In genomic region chr17:39237586-39237985, GRCh38 we compare ENCODE assay signal across 16 cellular contexts. TPM values are rescaled to one million over a fixed set of nuclear protein-coding genes. Genes with fewer than 3 reads are reported as not detected.
DNase-seq lines count a peak whose midpoint lies in the region; ATAC-seq and TF ChIP-seq lines count a peak whose summit lies in the region.
"Had no signal": no experiment of that assay in that cellular context is flagged by ENCODE, and none has a peak within 500 bp of the region (broad histone marks: within the 10 kb centered on the region; RNA-seq: fewer than 3 reads in every experiment).

No MANE protein-coding gene starts in this region.

- H3K4me1 ChIP-seq in CD4-positive, CD25-positive, alpha-beta regulatory T cell (ENCODE audit: control insufficient read depth, insufficient read depth, low read length, poor library complexity, severe bottlenecking), result peaks cover 34% of the 10 kb centered on the region
- H3K4me1 ChIP-seq in effector memory CD4-positive, alpha-beta T cell (ENCODE audit: control insufficient read depth, insufficient read depth, low read length, poor library complexity, severe bottlenecking), result peaks cover 26% of the 10 kb centered on the region
- peaks cover 10 to 13% of the 10 kb centered on the region in 2 donors for H3K4me1 ChIP-seq in adrenal gland (replicated peaks in 1 of 2)

- H3K4me3 ChIP-seq in CD4-positive, CD25-positive, alpha-beta regulatory T cell (ENCODE audit: low read depth, low read length), result no peak overlapping the region
- no peak overlapping the region for H3K4me3 ChIP-seq in effector memory CD4-positive, alpha-beta T cell (ENCODE audit: insufficient read depth, low read depth, low read length, poor library complexity, severe bottlenecking)
- no peak overlapping the region for H3K4me3 ChIP-seq in adrenal gland
- H3K4me3 ChIP-seq: GM23338 had no signal

- no peaks in the 10 kb centered on the region for H3K9me3 ChIP-seq in CD4-positive, CD25-positive, alpha-beta regulatory T cell (ENCODE audit: control insufficient read depth in 2 of 2, low read length in 2 of 2)
- H3K9me3 ChIP-seq in effector memory CD4-positive, alpha-beta T cell (ENCODE audit: control insufficient read depth, low read length), result no peaks in the 10 kb centered on the region
- no peaks in the 10 kb centered on the region for H3K9me3 ChIP-seq in adrenal gland (replicated peaks in 1 of 3)
- H3K9me3 ChIP-seq: SK-N-SH had no signal

- no peak for TF ChIP-seq CTCF in adrenal gland (IDR thresholded peaks at IDR 0.05)

- no peak for TF ChIP-seq POLR2A in adrenal gland (IDR thresholded peaks at IDR 0.05)

- peaks cover 8% of the 10 kb centered on the region for H3K27me3 Mint-ChIP-seq in CD4-positive, CD25-positive, alpha-beta regulatory T cell

- no peaks in the 10 kb centered on the region for H3K9me3 Mint-ChIP-seq in CD4-positive, CD25-positive, alpha-beta regulatory T cell
- H3K9me3 Mint-ChIP-seq: GM23338, IgD-negative memory B cell had no signal

- H3K4me1 Mint-ChIP-seq in CD4-positive, CD25-positive, alpha-beta regulatory T cell, result peaks cover 5 to 37% (median 18%) of the 10 kb centered on the region in 4 donors

- peak overlapping the region in 2 of 3 donors; percentile 98 to 100 for H3K27ac Mint-ChIP-seq in CD4-positive, CD25-positive, alpha-beta regulatory T cell
- H3K27ac Mint-ChIP-seq: GM23338 had no signal

- H3K36me3 Mint-ChIP-seq in CD4-positive, CD25-positive, alpha-beta regulatory T cell, result no peaks in the 10 kb centered on the region
- H3K36me3 Mint-ChIP-seq: IgD-negative memory B cell had no signal

- ATAC-seq in CD4-positive, CD25-positive, alpha-beta regulatory T cell (ENCODE audit: low read depth in 2 of 2), result no peak
- ATAC-seq: GM23338 had no signal

- peak overlapping the region; percentile 89 for H3K27ac ChIP-seq in CD4-positive, CD25-positive, alpha-beta regulatory T cell (ENCODE audit: insufficient read depth, low read length, poor library complexity, severe bottlenecking)
- H3K27ac ChIP-seq in effector memory CD4-positive, alpha-beta T cell (ENCODE audit: insufficient read depth, low read length, poor library complexity, severe bottlenecking), result peak overlapping the region; percentile 53
- H3K27ac ChIP-seq in adrenal gland, result peak overlapping the region in 2 of 5 donors; percentile 87 to 89

- 82 to 90% (median 86%) methylated on average over 4 to 7 of the region's 7 CpGs; no CpG with 5 or more reads in 1 of the 4 donors for WGBS in adrenal gland, 4 donors

- H3K27me3 ChIP-seq in CD4-positive, CD25-positive, alpha-beta regulatory T cell (ENCODE audit: control insufficient read depth, insufficient read depth, low read length), result no peaks in the 10 kb centered on the region
- H3K27me3 ChIP-seq in effector memory CD4-positive, alpha-beta T cell (replicated peaks; ENCODE audit: control insufficient read depth, insufficient read depth, low read length, poor library complexity, severe bottlenecking), result no peaks in the 10 kb centered on the region
- H3K27me3 ChIP-seq in adrenal gland, result no peaks in the 10 kb centered on the region

- H3K4me3 Mint-ChIP-seq in CD4-positive, CD25-positive, alpha-beta regulatory T cell, result peak overlapping the region in 1 of 4 donors; percentile 87
- H3K4me3 Mint-ChIP-seq: GM23338 had no signal

- no peak for DNase-seq in CD4-positive, CD25-positive, alpha-beta regulatory T cell
- peak; percentile 29 for DNase-seq in D341Med (ENCODE audit: low spot score)
- DNase-seq in effector memory CD4-positive, alpha-beta T cell, result no peak
- DNase-seq in posterior vena cava (ENCODE audit: low spot score), result peak; percentile 44
- no peak for DNase-seq in SHP77 treated with DMSO at 0.1 percent for 48 hours (lab: John Stamatoyannopoulos, UW)
- no peak for DNase-seq in adrenal gland
- DNase-seq in NCI-H446 (lab: John Stamatoyannopoulos, UW), result no peak
- DNase-seq: DMS79 treated with DMSO at 0.1 percent for 48 hours, NCI-H1436 treated with DMSO at 0.1 percent for 48 hours, SK-N-SH had no signal

- intact Hi-C loops in posterior vena cava (cut with DNase I) (loop anchor here in 1 of 2 donors (10.0 kb wide), 1 partner anchor 253 kb away; no protein-coding TSS in a partner anchor), adrenal gland (cut with DNase I) (no loop called here)

- H3K36me3 ChIP-seq in CD4-positive, CD25-positive, alpha-beta regulatory T cell (ENCODE audit: control insufficient read depth, insufficient read depth, low read length), result no peaks in the 10 kb centered on the region
- no peaks in the 10 kb centered on the region for H3K36me3 ChIP-seq in effector memory CD4-positive, alpha-beta T cell (ENCODE audit: control insufficient read depth, insufficient read depth, low read length)
- no peaks in the 10 kb centered on the region for H3K36me3 ChIP-seq in adrenal gland (replicated peaks in 1 of 2)

RNA-seq across cellular contexts. Expression of gene STAC2, which starts 11.8 kb away (rescaled TPM):
- not detected for total RNA-seq in CD4-positive, CD25-positive, alpha-beta regulatory T cell
- not detected for polyA plus RNA-seq in CD4-positive, CD25-positive, alpha-beta regulatory T cell
- total RNA-seq in posterior vena cava, result 1 to 10 TPM in 1 of 2 donors, under 1 TPM in 1; 0.71 to 1.2 TPM
- total RNA-seq in adrenal gland, result 1 to 10 TPM in 1 of 8 donors, under 1 TPM in 3, not detected in 4; 0.22 to 1.1 (median 0.60) TPM
- polyA plus RNA-seq in adrenal gland, result 1 to 10 TPM in 1 of 3 donors, under 1 TPM in 2; 0.48 to 1.0 (median 0.48) TPM
- total RNA-seq: Calu3, HT1080, PC-3 had no signal
- polyA plus RNA-seq: BJ, IgD-negative memory B cell had no signal

RNA-seq across cellular contexts. Expression of gene RPL19, which starts 37.5 kb away (rescaled TPM):
- total RNA-seq in CD4-positive, CD25-positive, alpha-beta regulatory T cell, result 2,336 TPM
- 1,000 to 10,000 TPM; 2,055 to 3,537 (median 2,931) TPM for polyA plus RNA-seq in CD4-positive, CD25-positive, alpha-beta regulatory T cell
- total RNA-seq in posterior vena cava (1,000 to 10,000 TPM; 1,084 to 1,135 TPM), adrenal gland (1,000 to 10,000 TPM; 1,513 to 2,859 (median 2,022) TPM)
- 1,000 to 10,000 TPM; 2,256 to 4,908 (median 2,700) TPM for polyA plus RNA-seq in adrenal gland

RNA-seq across cellular contexts. Expression of gene CACNB1, which starts 40.1 kb away (rescaled TPM):
- 19.3 TPM for total RNA-seq in CD4-positive, CD25-positive, alpha-beta regulatory T cell
- 1 to 10 TPM in 2 of 4 donors, under 1 TPM in 2; 0.48 to 1.5 (median 0.97) TPM for polyA plus RNA-seq in CD4-positive, CD25-positive, alpha-beta regulatory T cell
- total RNA-seq in posterior vena cava, result 10 to 100 TPM in 1 of 2 donors, 1 to 10 TPM in 1; 8.8 to 11.3 TPM
- 1 to 10 TPM in 7 of 8 donors, under 1 TPM in 1; 0.85 to 9.1 (median 5.4) TPM for total RNA-seq in adrenal gland
- polyA plus RNA-seq in adrenal gland, result 10 to 100 TPM in 2 of 3 donors, 1 to 10 TPM in 1; 3.8 to 28.8 (median 10.5) TPM

Comparison
In these comparisons a context has a peak if more than half of its experiments do, and no peak if none do; other contexts are left out.
1. DNase-seq: peak in D341Med (single experiment) and posterior vena cava (single experiment); none in CD4-positive, CD25-positive, alpha-beta regulatory T cell (0 of 3), effector memory CD4-positive, alpha-beta T cell (0 of 3), SHP77 treated with DMSO at 0.1 percent for 48 hours (single experiment), adrenal gland (0 of 7) and NCI-H446 (0 of 2).